ENCODE assay signal across 8 cellular contexts in the genomic region with DNA sequence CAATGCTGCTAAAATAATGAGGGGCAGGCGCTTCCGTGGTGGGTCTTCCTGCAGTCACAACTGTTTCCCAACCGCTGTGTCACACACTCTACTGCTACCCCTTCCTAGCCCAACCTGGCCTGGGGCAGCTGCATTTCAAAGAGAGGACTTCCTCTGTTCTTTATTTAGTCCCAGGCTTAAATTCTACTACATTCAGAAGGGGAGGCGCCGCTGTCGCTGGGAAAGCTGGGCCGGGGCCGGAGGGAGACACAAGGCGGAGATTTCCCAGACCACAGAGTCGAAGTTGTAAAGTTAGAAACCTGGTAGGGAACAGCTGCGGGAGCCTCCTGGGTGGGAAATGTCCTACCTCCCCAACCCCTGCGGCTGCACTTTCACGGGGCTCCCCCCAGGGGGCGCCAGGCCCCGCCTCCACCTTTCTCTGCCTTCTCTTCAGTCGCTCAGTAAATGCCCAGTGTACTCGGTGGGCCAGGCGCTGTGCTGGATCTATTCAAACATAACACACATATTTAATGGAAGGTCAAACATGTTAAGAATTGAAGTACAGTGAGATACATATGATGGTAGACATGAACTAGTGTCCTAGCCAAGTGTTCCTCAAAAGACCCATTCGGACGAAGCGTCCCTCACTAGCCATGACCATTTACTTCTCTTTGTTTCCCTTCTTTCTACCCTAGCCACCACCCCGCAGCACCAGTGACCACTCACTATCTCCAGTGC. TPM values are rescaled to one million over a fixed set of nuclear protein-coding genes. Genes with fewer than 3 reads are reported as not detected.
DNase-seq lines count a peak whose midpoint lies in the region; ATAC-seq and TF ChIP-seq lines count a peak whose summit lies in the region.

No MANE protein-coding gene starts in this region.

- peak; percentile 95 for TF ChIP-seq CTCF in PC-3 (conservative IDR thresholded peaks at IDR 0.05; ENCODE audit: low read depth, low read length)

- H3K27me3 ChIP-seq in PC-3 (ENCODE audit: low read length), result peaks cover 11% of the 10 kb centered on the region; the same call in 1 of the 2 replicates
- H3K27me3 ChIP-seq in iPS-18a (ENCODE audit: control insufficient read depth, insufficient read depth, low read length), result peaks cover 26% of the 10 kb centered on the region

- POLR2A ChIA-PET in PC-3 (lab: Charles Lee; ENCODE audit: unreplicated experiment), result no interaction called here

- H3K27ac ChIP-seq in PC-3 (ENCODE audit: low read length) (no peak overlapping the region), iPS-18a (ENCODE audit: low read length) (no peak overlapping the region)

- no peaks in the 10 kb centered on the region for H3F3A ChIP-seq in PC-3 (ENCODE audit: low read length, unreplicated experiment)

- DNase-seq in ACHN, result peak; percentile 22
- DNase-seq in PC-3, result no peak
- peak; percentile 48 for DNase-seq in activated naive CD4-positive, alpha-beta T cell treated with anti-CD3 and anti-CD28 coated beads, Interleukin-2, amount 50 U/mL, for 16 hours
- peak in 2 of 3 donors; percentile 33 to 37 for DNase-seq in stimulated activated CD4-positive, alpha-beta T cell treated with anti-CD3 and anti-CD28 coated beads, TNF-alpha, amount 100 ng/mL, for 48 hours (ENCODE audit: low read depth in 3 of 3)
- no peak for DNase-seq in NCI-H226

- no peaks in the 10 kb centered on the region for H3K9me2 ChIP-seq in PC-3 (replicated peaks; ENCODE audit: low read length)

- no peak overlapping the region for H2AFZ ChIP-seq in PC-3 (ENCODE audit: low read length)

- in situ Hi-C loops in ACHN (cut with HindIII; ENCODE audit: low pct_ligation_motif_present, low pct_unique_long_range_greater_than_20kb, low sequenced_read_pairs), result no loop called here

- H3K9ac ChIP-seq in PC-3 (ENCODE audit: low read length) (no peak overlapping the region), iPS-18a (ENCODE audit: low read length) (no peak overlapping the region)

- CTCF ChIA-PET in PC-3 (lab: Charles Lee), result interaction anchor here (0.5 to 0.7 kb wide), 3 partner anchors 23 to 189 kb away, joined by 3 to 5 read pairs (median 4); a partner anchor contains a TSS

- BruUV-seq in PC-3 (replicated peaks; lab: Mats Ljungman, UMichigan), result no TSS peak

- intact Hi-C loops in PC-3 (cut with micrococcal nuclease), result no loop called here

- H3K79me2 ChIP-seq in PC-3 (ENCODE audit: low read length), result no peaks in the 10 kb centered on the region

- H3K36me3 ChIP-seq in PC-3 (ENCODE audit: low read depth, low read length), result no peaks in the 10 kb centered on the region
- H3K36me3 ChIP-seq in iPS-18a (ENCODE audit: control insufficient read depth, low read depth, low read length), result no peaks in the 10 kb centered on the region

- ATAC-seq in GM21447 (IDR thresholded peaks at IDR 0.05; ENCODE audit: unreplicated experiment) (peak; percentile 51), PC-3 (no peak), GM21619 (IDR thresholded peaks at IDR 0.05; ENCODE audit: unreplicated experiment) (no peak)

- H3K4me3 ChIP-seq in PC-3 (ENCODE audit: low read length) (no peak overlapping the region), iPS-18a (ENCODE audit: low read length) (peak overlapping the region; percentile 39)

- H3K4me1 ChIP-seq in PC-3 (ENCODE audit: insufficient read depth, low read length) (no peaks in the 10 kb centered on the region), iPS-18a (ENCODE audit: control insufficient read depth, low read depth, low read length) (peaks cover 11% of the 10 kb centered on the region)

- H3K4me2 ChIP-seq in PC-3 (ENCODE audit: low read length), result no peak overlapping the region

- H4K20me1 ChIP-seq in PC-3 (ENCODE audit: low read length), result no peaks in the 10 kb centered on the region

- H3K9me3 ChIP-seq in PC-3 (ENCODE audit: low read length), result no peaks in the 10 kb centered on the region
- H3K9me3 ChIP-seq in iPS-18a (ENCODE audit: control insufficient read depth, low read depth, low read length), result no peaks in the 10 kb centered on the region

RNA-seq across cellular contexts. Expression of a gene that starts 23.1 kb away (rescaled TPM):
- 12.1 and 14.1 TPM in 2 replicates for total RNA-seq in PC-3 (2014; rRNA removed)

RNA-seq across cellular contexts. Expression of a gene that starts 26.3 kb away (rescaled TPM):
- 98.5 and 133 TPM in 2 replicates for total RNA-seq in PC-3 (2014; rRNA removed)

RNA-seq across cellular contexts. Expression of a gene that starts 46.2 kb away (rescaled TPM):
- total RNA-seq in PC-3 (2014; rRNA removed), result 107 and 110 TPM in 2 replicates

Comparison
In these comparisons a context has a peak if more than half of its experiments do, and no peak if none do; other contexts are left out.
1. DNase-seq: peak in ACHN (single experiment), activated naive CD4-positive, alpha-beta T cell treated with anti-CD3 and anti-CD28 coated beads, Interleukin-2, amount 50 U/mL, for 16 hours (single experiment) and stimulated activated CD4-positive, alpha-beta T cell treated with anti-CD3 and anti-CD28 coated beads, TNF-alpha, amount 100 ng/mL, for 48 hours (2 of 3); none in PC-3 (single experiment) and NCI-H226 (single experiment).